ENCODE assay signal across 23 cellular contexts in genomic region chr16:88524973-88525662, GRCh38. TPM values are rescaled to one million over a fixed set of nuclear protein-coding genes. Genes with fewer than 3 reads are reported as not detected.
DNase-seq lines count a peak whose midpoint lies in the region; ATAC-seq, FAIRE-seq and TF ChIP-seq lines count a peak whose summit lies in the region.
"Had no signal": no experiment of that assay in that cellular context is flagged by ENCODE, and none has a peak within 500 bp of the region (broad histone marks: within the 10 kb centered on the region; RNA-seq: fewer than 3 reads in every experiment).

No MANE protein-coding gene starts in this region.

- no peak overlapping the region for H3K4me2 ChIP-seq in H1 (ENCODE audit: insufficient read depth in 1 of 2, low read depth in 2 of 2, low read length in 2 of 2)
- H3K4me2 ChIP-seq: KMS-11, smooth muscle cell had no signal

- no peak overlapping the region for H2AFZ ChIP-seq in H1 (ENCODE audit: low read length)
- H2AFZ ChIP-seq: GM23248 had no signal

- H3K9me3 ChIP-seq in CD4-positive, CD25-positive, alpha-beta regulatory T cell (ENCODE audit: control insufficient read depth in 2 of 2, low read length in 2 of 2), result no peaks in the 10 kb centered on the region
- no peaks in the 10 kb centered on the region for H3K9me3 ChIP-seq in H1 (ENCODE audit: insufficient read depth in 2 of 2, low read depth in 1 of 2, low read length in 1 of 2)
- H3K9me3 ChIP-seq: prostate gland had no signal

- no peak overlapping the region for H3K56ac ChIP-seq in H1 (replicated peaks; ENCODE audit: insufficient read length, low read depth, low read length)

- no peak overlapping the region for H3K4me3 ChIP-seq in CD4-positive, CD25-positive, alpha-beta regulatory T cell (ENCODE audit: low read depth, low read length)
- no peak overlapping the region for H3K4me3 ChIP-seq in H1 (ENCODE audit: extremely low read depth in 1 of 4, insufficient read depth in 2 of 4, low read depth in 3 of 4, low read length in 4 of 4)
- H3K4me3 ChIP-seq: GM23248, prostate gland, smooth muscle cell had no signal

- H3K18ac ChIP-seq in H1 (ENCODE audit: extremely low read depth, low read length), result no peak overlapping the region

- CTCF ChIA-PET in H1 (lab: Charles Lee; ENCODE audit: partially characterized antibody), result interaction anchor here (0.9 to 4.6 kb wide), 4 partner anchors 20 to 81 kb away, joined by 3 to 21 read pairs (median 6); no protein-coding TSS in a partner anchor

- 0 out of 2 replicates have a peak overlapping the region, but pooled peaks have one; percentile 14 for H4K8ac ChIP-seq in H1 (ENCODE audit: extremely low read depth, insufficient read depth, low read length)

- H2BK5ac ChIP-seq in H1 (ENCODE audit: low read depth, low read length), result no peak overlapping the region

- no peak overlapping the region for H4K91ac ChIP-seq in H1 (replicated peaks; ENCODE audit: insufficient read length, low read length)

- FAIRE-seq in H1 (lab: Jason Lieb, UNC), result no peak

- H2AK5ac ChIP-seq in H1 (ENCODE audit: low read depth, low read length), result no peak overlapping the region

- H3K23me2 ChIP-seq in H1 (ENCODE audit: low read depth, low read length), result peaks cover 9% of the 10 kb centered on the region; the same call in 1 of the 2 replicates

- no peak overlapping the region for H4K5ac ChIP-seq in H1 (ENCODE audit: insufficient read length, low read depth, low read length)

- H3K9me3 Mint-ChIP-seq in CD4-positive, CD25-positive, alpha-beta regulatory T cell, result peaks cover 0 to 1% (median 0%) of the 10 kb centered on the region in 7 donors
- H3K9me3 Mint-ChIP-seq in neural crest cell, result peaks cover 1% of the 10 kb centered on the region

- H3K4ac ChIP-seq in H1 (replicated peaks; ENCODE audit: insufficient read length, low read depth, low read length), result no peak overlapping the region

- H3K27ac Mint-ChIP-seq in CD4-positive, CD25-positive, alpha-beta regulatory T cell, result peak overlapping the region in 1 of 3 donors; percentile 88
- H3K27ac Mint-ChIP-seq in neural crest cell (ENCODE audit: unreplicated experiment), result peak overlapping the region; percentile 75

- peak in 1 of 3 donors; percentile 37 for DNase-seq in CD4-positive, CD25-positive, alpha-beta regulatory T cell
- DNase-seq in HT-29 (ENCODE audit: low spot score), result peak; percentile 22
- DNase-seq in H1 (ENCODE audit: low read depth in 1 of 2, low spot score in 2 of 2), result no peak
- DNase-seq in neural crest cell (ENCODE audit: low read depth, low spot score), result no peak
- no peak for DNase-seq in DMS 273 (lab: John Stamatoyannopoulos, UW; ENCODE audit: unreplicated experiment)
- DNase-seq in DMS 273 treated with DMSO at 0.1 percent for 48 hours (lab: John Stamatoyannopoulos, UW), result no peak
- DNase-seq: activated CD4-positive, alpha-beta T cell treated with anti-CD3 and anti-CD28 coated beads, Interleukin-2, amount 50 U/mL, for 4 hours; activated naive CD4-positive, alpha-beta T cell treated with Interleukin-2 at 50 U/mL for 16 hours; AML-193; central memory CD4-positive, alpha-beta T cell; effector CD4-positive, alpha-beta T cell; GDM1; GM23248; NCI-H1694; NCI-H2227 treated with DMSO at 0.1 percent for 48 hours; NCI-H774; stimulated activated CD4-positive, alpha-beta T cell treated with anti-CD3 and anti-CD28 coated beads, Interleukin-4, amount 100 ng/mL, for 4 hours; T-helper 2 cell had no signal

- H3K27me3 ChIP-seq in CD4-positive, CD25-positive, alpha-beta regulatory T cell (ENCODE audit: control insufficient read depth, insufficient read depth, low read length), result no peaks in the 10 kb centered on the region
- no peaks in the 10 kb centered on the region for H3K27me3 ChIP-seq in H1 (replicated peaks in 1 of 4; ENCODE audit: control insufficient read depth in 3 of 4, extremely low read depth in 1 of 4, insufficient read depth in 3 of 4, low read length in 3 of 4)

- H3K23ac ChIP-seq in H1 (ENCODE audit: insufficient read length), result no peak overlapping the region

- peaks cover 0 to 21% (median 2%) of the 10 kb centered on the region in 4 donors for H3K4me1 Mint-ChIP-seq in CD4-positive, CD25-positive, alpha-beta regulatory T cell
- H3K4me1 Mint-ChIP-seq in neural crest cell, result peaks cover 30% of the 10 kb centered on the region

- no peaks in the 10 kb centered on the region for H3K36me3 ChIP-seq in CD4-positive, CD25-positive, alpha-beta regulatory T cell (ENCODE audit: control insufficient read depth, insufficient read depth, low read length)
- H3K36me3 ChIP-seq in H1 (ENCODE audit: control insufficient read depth in 2 of 4, insufficient read depth in 4 of 4, low read length in 3 of 4), result no peaks in the 10 kb centered on the region
- H3K36me3 ChIP-seq: prostate gland had no signal

- TF ChIP-seq CTCF in H1 (IDR thresholded peaks at IDR 0.05; ENCODE audit: control extremely low read depth in 1 of 3, insufficient read depth in 1 of 3, low read depth in 1 of 3, low read length in 3 of 3) (no peak), neural crest cell (conservative IDR thresholded peaks at IDR 0.05) (no peak)

- H3K4me1 ChIP-seq in CD4-positive, CD25-positive, alpha-beta regulatory T cell (ENCODE audit: control insufficient read depth, insufficient read depth, low read length, poor library complexity, severe bottlenecking), result peaks cover 18% of the 10 kb centered on the region
- peaks cover 0 to 15% (median 7%) of the 10 kb centered on the region in 4 experiments; a peak in 5 of 7 replicates for H3K4me1 ChIP-seq in H1 (replicated peaks in 1 of 4; ENCODE audit: control insufficient read depth in 3 of 4, insufficient read depth in 4 of 4, low read length in 3 of 4)
- H3K4me1 ChIP-seq: prostate gland had no signal

- H4K20me1 ChIP-seq in H1 (replicated peaks in 1 of 2; ENCODE audit: control insufficient read depth in 1 of 2, insufficient read depth in 2 of 2, low read length in 2 of 2), result peaks cover 1 to 9% of the 10 kb centered on the region in 2 experiments

- H3K79me1 ChIP-seq in H1 (ENCODE audit: low read depth, low read length), result no peaks in the 10 kb centered on the region

- POLR2A ChIA-PET in H1 (lab: Charles Lee; ENCODE audit: partially characterized antibody), result interaction anchor here (1.2 kb wide), 2 partner anchors 13 to 27 kb away, joined by 4 read pairs; no protein-coding TSS in a partner anchor

- no peak overlapping the region for H2BK120ac ChIP-seq in H1 (replicated peaks; ENCODE audit: low read depth, low read length)

- no peak overlapping the region for H3K9ac ChIP-seq in H1 (replicated peaks in 1 of 4; ENCODE audit: extremely low read depth in 1 of 4, low read depth in 3 of 4, low read length in 3 of 4)
- H3K9ac ChIP-seq: GM23248, KMS-11 had no signal

- no peak overlapping the region for H2BK20ac ChIP-seq in H1 (ENCODE audit: low read length)

- no peak overlapping the region for H2BK15ac ChIP-seq in H1 (ENCODE audit: low read length)

- no peak overlapping the region for H3K4me3 Mint-ChIP-seq in CD4-positive, CD25-positive, alpha-beta regulatory T cell
- H3K4me3 Mint-ChIP-seq in neural crest cell, result peak overlapping the region; percentile 72

- TF ChIP-seq EP300 in H1 (IDR thresholded peaks at IDR 0.05; ENCODE audit: borderline replicate concordance in 1 of 2, low read depth in 2 of 2, low read length in 2 of 2), result no peak

- no peak overlapping the region for H3K14ac ChIP-seq in H1 (ENCODE audit: insufficient read length)

- TF ChIP-seq RAD21 in H1 (IDR thresholded peaks at IDR 0.05 in 1 of 2, conservative IDR thresholded peaks at IDR 0.05 in 1 of 2; ENCODE audit: low read depth in 2 of 2, low read length in 2 of 2), result no peak

- H3K36me3 Mint-ChIP-seq in CD4-positive, CD25-positive, alpha-beta regulatory T cell, result peaks cover 1% of the 10 kb centered on the region
- H3K36me3 Mint-ChIP-seq in neural crest cell (ENCODE audit: low read depth), result peaks cover 1% of the 10 kb centered on the region

- peak in 1 of 2 donors; percentile 17 for ATAC-seq in CD4-positive, CD25-positive, alpha-beta regulatory T cell (ENCODE audit: low read depth in 2 of 2)
- no peak for ATAC-seq in GM19467 (IDR thresholded peaks at IDR 0.05; ENCODE audit: unreplicated experiment)

- 0 out of 2 replicates have a peak overlapping the region, but pooled peaks have one; percentile 9 for H2BK12ac ChIP-seq in H1 (ENCODE audit: low read depth, low read length)

- peak overlapping the region; percentile 2 for H3K27ac ChIP-seq in CD4-positive, CD25-positive, alpha-beta regulatory T cell (ENCODE audit: insufficient read depth, low read length, poor library complexity, severe bottlenecking)
- H3K27ac ChIP-seq in H1 (ENCODE audit: low read depth, low read length), result no peak overlapping the region
- H3K27ac ChIP-seq: GM23248, KMS-11, prostate gland, VCaP had no signal

- WGBS in H1 (ENCODE audit: extremely low coverage in 1 of 2, insufficient coverage in 1 of 2, insufficient read length in 1 of 2, insufficient replicate concordance in 2 of 2, low coverage in 1 of 2, low lambda C conversion rate in 2 of 2, missing lambda C conversion rate in 1 of 2), 2 experiments, result 79% methylated on average over 17 of the region's 18 CpGs; no CpG with 5 or more reads in 1 of the 2 experiments

- no peak for TF ChIP-seq POLR2A in H1 (IDR thresholded peaks at IDR 0.05; ENCODE audit: control extremely low read depth in 1 of 2, low read depth in 2 of 2, low read length in 2 of 2)

- H3K27me3 Mint-ChIP-seq in CD4-positive, CD25-positive, alpha-beta regulatory T cell, result no peaks in the 10 kb centered on the region
- H3K27me3 Mint-ChIP-seq in neural crest cell (ENCODE audit: low read depth), result no peaks in the 10 kb centered on the region

- H3K79me2 ChIP-seq in H1 (ENCODE audit: control insufficient read depth in 1 of 2, insufficient read depth in 2 of 2, low read length in 2 of 2), result no peaks in the 10 kb centered on the region

RNA-seq across cellular contexts. Expression of gene ZC3H18, which starts 45.1 kb away (rescaled TPM):
- 162 TPM for total RNA-seq in CD4-positive, CD25-positive, alpha-beta regulatory T cell
- 10 to 100 TPM; 10.9 to 15.3 (median 12.8) TPM for polyA plus RNA-seq in CD4-positive, CD25-positive, alpha-beta regulatory T cell
- total RNA-seq in HT-29 (2014; rRNA removed; shearing (Covaris generic)), result 20.2 and 28.9 TPM in 2 replicates
- total RNA-seq in H1 (2021; fragmentation: NEBNext Ultra II Directional; extraction: Animal tissue kit (Norgen Biotek cat#: 25700)), result 70.3 and 73.2 TPM in 2 replicates
- 12.1 and 19.2 TPM in 2 replicates for polyA plus RNA-seq in H1 (2011; rRNA removed)
- 17.0 TPM for polyA plus RNA-seq in H1 (2011; cell fraction: cytosol; rRNA removed)
- polyA plus RNA-seq in H1 (2011; cell fraction: nucleus; rRNA removed), result 42.7 TPM
- polyA plus RNA-seq in H1 (2012, experiment 1 of 2), result 44.2 to 48.4 TPM (median 46.4 TPM) in 4 replicates
- 35.2 TPM for polyA plus RNA-seq in H1 (2012, experiment 2 of 2)
- polyA plus RNA-seq in H1 (2013, experiment 1 of 2), result 47.2 TPM
- polyA plus RNA-seq in H1 (2013, experiment 2 of 2), result 44.5 TPM
- polyA minus RNA-seq in H1 (2011; rRNA and poly(A)+ RNA removed), result 6.4 and 11.1 TPM in 2 replicates
- polyA minus RNA-seq in H1 (2011; cell fraction: cytosol; rRNA and poly(A)+ RNA removed), result 19.7 TPM
- polyA minus RNA-seq in H1 (2011; cell fraction: nucleus; rRNA and poly(A)+ RNA removed), result 18.5 TPM
- 88.5 and 90.4 TPM in 2 replicates for total RNA-seq in neural crest cell
